Comparison of ENCODE assay signal across 8 cellular contexts in genomic region chr7:27188666-27189559, GRCh38. TPM values are rescaled to one million over a fixed set of nuclear protein-coding genes. Genes with fewer than 3 reads are reported as not detected.
A peak's percentile ranks its signal among the peaks of the same experiment; 100 is the strongest.
DNase-seq lines count a peak whose midpoint lies in the region; FAIRE-seq and TF ChIP-seq lines count a peak whose summit lies in the region.

No MANE protein-coding gene starts in this region.

- H3K4me3 ChIP-seq in iPS-20b (ENCODE audit: low read length) (0 out of 2 replicates have a peak overlapping the region, but pooled peaks have one; percentile 21), smooth muscle cell (peak overlapping the region; percentile 60)

- H3F3A ChIP-seq in smooth muscle cell (ENCODE audit: low read depth): peaks cover 9% of the 10 kb centered on the region

- peak overlapping the region; percentile 89 for H3K4me2 ChIP-seq in smooth muscle cell

- H3K79me2 ChIP-seq in smooth muscle cell (ENCODE audit: low read depth): peaks cover 100% of the 10 kb centered on the region

- H3K9ac ChIP-seq in iPS-20b (ENCODE audit: low read depth, low read length) (no peak overlapping the region), smooth muscle cell (ENCODE audit: low read depth) (peak overlapping the region; percentile 63)

- peaks cover 100% of the 10 kb centered on the region for H3K27me3 ChIP-seq in iPS-20b (ENCODE audit: insufficient read depth, low read length)
- H3K27me3 ChIP-seq in smooth muscle cell (ENCODE audit: low read depth): no peaks in the 10 kb centered on the region

- H3K9me3 ChIP-seq in iPS-20b (ENCODE audit: insufficient read depth, low read depth, low read length): peaks cover 10% of the 10 kb centered on the region; the same call in 1 of the 2 replicates
- H3K9me3 ChIP-seq in smooth muscle cell (replicated peaks; ENCODE audit: low read depth): no peaks in the 10 kb centered on the region

- H3K27ac ChIP-seq in iPS-20b (ENCODE audit: low read length) (no peak overlapping the region), smooth muscle cell (ENCODE audit: low read depth) (peak overlapping the region; percentile 69)

- H3K36me3 ChIP-seq in iPS-20b (ENCODE audit: insufficient read depth, low read depth, low read length): no peaks in the 10 kb centered on the region
- no peaks in the 10 kb centered on the region for H3K36me3 ChIP-seq in smooth muscle cell (ENCODE audit: low read depth)

- no peak for TF ChIP-seq CTCF in smooth muscle cell (IDR thresholded peaks at IDR 0.05; ENCODE audit: borderline replicate concordance, insufficient read depth, poor library complexity, severe bottlenecking)

- H3K4me1 ChIP-seq in iPS-20b (ENCODE audit: insufficient read depth, low read length): peaks cover 6% of the 10 kb centered on the region
- peaks cover 5% of the 10 kb centered on the region for H3K4me1 ChIP-seq in smooth muscle cell (ENCODE audit: low read depth)

- no peak for DNase-seq in HTR-8/SVneo (ENCODE audit: insufficient read length, low spot score)
- peak; percentile 59 for DNase-seq in activated CD8-positive, alpha-beta memory T cell treated with anti-CD3 and anti-CD28 coated beads, Interleukin-2, amount 50 U/mL, for 48 hours
- no peak for DNase-seq in smooth muscle cell (lab: John Stamatoyannopoulos, UW; ENCODE audit: unreplicated experiment)
- no peak for DNase-seq in NCI-H2227 (lab: John Stamatoyannopoulos, UW; ENCODE audit: unreplicated experiment)
- no peak for DNase-seq in SKM-1 (lab: John Stamatoyannopoulos, UW; ENCODE audit: unreplicated experiment)
- no peak for DNase-seq in NCI-H774 (lab: John Stamatoyannopoulos, UW)
- DNase-seq in NCI-H446 (lab: John Stamatoyannopoulos, UW): no peak

- H4K20me1 ChIP-seq in smooth muscle cell (ENCODE audit: low read depth): no peaks in the 10 kb centered on the region

- 2% methylated on average over 54 of the region's 55 CpGs for WGBS in smooth muscle cell (ENCODE audit: low lambda C conversion rate)

- H2AFZ ChIP-seq in smooth muscle cell (ENCODE audit: low read depth): peak overlapping the region; percentile 81

- peak; percentile 80 for FAIRE-seq in HTR-8/SVneo (lab: Jason Lieb, UNC)

RNA-seq across cellular contexts. Expression of gene HOXA11, which starts 3.9 kb away (rescaled TPM):
- total RNA-seq in smooth muscle cell: 18.2 and 20.3 TPM in 2 replicates
- polyA plus RNA-seq in smooth muscle cell: 25.2 and 27.7 TPM in 2 replicates

RNA-seq across cellular contexts. Expression of gene HOXA13, which starts 11.0 kb away (rescaled TPM):
- 14.2 and 21.6 TPM in 2 replicates for total RNA-seq in smooth muscle cell
- polyA plus RNA-seq in smooth muscle cell: 6.2 and 10.0 TPM in 2 replicates

RNA-seq across cellular contexts. Expression of gene HOXA10, which starts 14.8 kb away (rescaled TPM):
- 35.7 and 53.6 TPM in 2 replicates for total RNA-seq in smooth muscle cell
- 37.6 and 39.4 TPM in 2 replicates for polyA plus RNA-seq in smooth muscle cell

RNA-seq across cellular contexts. Expression of gene HOXA9, which starts 23.6 kb away (rescaled TPM):
- 22.9 and 35.8 TPM in 2 replicates for total RNA-seq in smooth muscle cell
- polyA plus RNA-seq in smooth muscle cell: 12.6 and 19.2 TPM in 2 replicates

RNA-seq across cellular contexts. Expression of gene HOXA7, which starts 32.4 kb away (rescaled TPM):
- total RNA-seq in smooth muscle cell: 0.72 TPM in 1 of 2 replicates, not detected in the other
- 1.2 and 1.6 TPM in 2 replicates for polyA plus RNA-seq in smooth muscle cell
